ENCODE assay signal across 15 cellular contexts in the genomic region with DNA sequence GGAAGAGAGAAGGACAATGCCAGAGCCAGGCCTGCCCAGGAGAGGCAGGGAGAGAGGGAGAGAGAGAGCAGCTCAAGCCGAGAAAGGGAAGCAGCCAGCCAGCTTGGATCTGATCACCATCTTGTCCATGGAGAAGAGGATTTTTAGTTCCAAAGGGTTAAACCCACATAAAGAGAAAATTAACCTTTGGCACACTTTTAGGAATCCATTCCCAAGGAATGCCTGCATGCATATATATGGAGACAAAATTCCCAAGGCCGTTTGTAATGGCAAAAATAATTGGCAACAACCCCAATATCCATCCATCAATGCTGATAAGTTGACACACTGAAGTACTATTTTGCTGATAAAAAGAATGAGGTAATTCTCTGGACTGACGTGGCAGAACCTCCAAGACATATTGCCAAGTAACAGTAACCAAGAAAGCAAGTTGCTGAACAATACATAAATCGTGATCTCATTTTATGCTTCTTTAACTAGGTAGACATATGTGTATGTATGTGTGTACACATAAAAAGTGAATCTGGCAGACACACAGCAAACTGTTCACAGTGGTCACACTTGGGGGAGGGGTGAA. TPM values are rescaled to one million over a fixed set of nuclear protein-coding genes. Genes with fewer than 3 reads are reported as not detected.
A peak's percentile ranks its signal among the peaks of the same experiment; 100 is the strongest.
DNase-seq lines count a peak whose midpoint lies in the region; ATAC-seq, FAIRE-seq and TF ChIP-seq lines count a peak whose summit lies in the region.
"Had no signal": no experiment of that assay in that cellular context is flagged by ENCODE, and none has a peak within 500 bp of the region (broad histone marks: within the 10 kb centered on the region; RNA-seq: fewer than 3 reads in every experiment).

No MANE protein-coding gene starts in this region.

- H2AFZ ChIP-seq in Loucy (ENCODE audit: low read length), result no peak overlapping the region

- H3K4me1 ChIP-seq in Loucy (ENCODE audit: insufficient read depth, low read length, poor library complexity, severe bottlenecking) (peaks cover 81% of the 10 kb centered on the region), mesodermal cell (ENCODE audit: control insufficient read depth, insufficient read depth, low read length, poor library complexity, severe bottlenecking) (peaks cover 57% of the 10 kb centered on the region), Peyer's patch (no peaks in the 10 kb centered on the region)
- H3K4me1 ChIP-seq: prostate gland had no signal

- H3K79me2 ChIP-seq in Loucy (ENCODE audit: insufficient read depth, low read length), result peaks cover 60% of the 10 kb centered on the region

- DNase-seq in AG08396 (ENCODE audit: low spot score), result peak; percentile 53
- peak; percentile 92 for DNase-seq in bronchial epithelial cell (ENCODE audit: low read depth)
- no peak for DNase-seq in Peyer's patch
- DNase-seq in NCI-H1105 (lab: John Stamatoyannopoulos, UW), result no peak
- no peak for DNase-seq in activated gamma-delta T cell (lab: John Stamatoyannopoulos, UW)
- DNase-seq: caudate nucleus, KG1, left colon, substantia nigra had no signal

- peak overlapping the region; percentile 75 for H3K4me3 ChIP-seq in Loucy (ENCODE audit: low read length, poor library complexity, severe bottlenecking)
- no peak overlapping the region for H3K4me3 ChIP-seq in bronchial epithelial cell (ENCODE audit: low read depth, low read length)
- H3K4me3 ChIP-seq in mesodermal cell (ENCODE audit: extremely low read depth, insufficient read depth, low read length, poor library complexity, severe bottlenecking), result no peak overlapping the region
- no peak overlapping the region for H3K4me3 ChIP-seq in Peyer's patch
- H3K4me3 ChIP-seq: BLaER1, prostate gland had no signal

- ATAC-seq in HG02678 (IDR thresholded peaks at IDR 0.05; ENCODE audit: unreplicated experiment), result no peak
- ATAC-seq: left colon had no signal

- FAIRE-seq in bronchial epithelial cell (lab: Jason Lieb, UNC), result no peak

- H3K27ac ChIP-seq in mesodermal cell (ENCODE audit: low read depth, low read length, severe bottlenecking) (peak overlapping the region; percentile 81), Peyer's patch (no peak overlapping the region)
- H3K27ac ChIP-seq: BLaER1, prostate gland had no signal

- WGBS in mesodermal cell (ENCODE audit: insufficient coverage in 2 of 2), 2 experiments, result 95% methylated on average over 2 of the region's 4 CpGs; no CpG with 5 or more reads in 1 of the 2 experiments

- H3K9me2 ChIP-seq in Loucy (replicated peaks; ENCODE audit: low read depth, low read length), result no peaks in the 10 kb centered on the region

- H3K27me3 ChIP-seq in Loucy (ENCODE audit: insufficient read depth, low read length, poor library complexity, severe bottlenecking) (no peaks in the 10 kb centered on the region), bronchial epithelial cell (ENCODE audit: control insufficient read depth, insufficient read depth, low read length) (no peaks in the 10 kb centered on the region), Peyer's patch (no peaks in the 10 kb centered on the region)
- H3K27me3 ChIP-seq: BLaER1 had no signal

- no peaks in the 10 kb centered on the region for H4K20me1 ChIP-seq in Loucy (ENCODE audit: insufficient read depth, low read length, poor library complexity, severe bottlenecking)
- H4K20me1 ChIP-seq: BLaER1 had no signal

- H3K36me3 ChIP-seq in Loucy (ENCODE audit: insufficient read depth, low read length) (no peaks in the 10 kb centered on the region), bronchial epithelial cell (ENCODE audit: control insufficient read depth, insufficient read depth, low read length) (no peaks in the 10 kb centered on the region), mesodermal cell (ENCODE audit: control insufficient read depth, insufficient read depth, low read length) (no peaks in the 10 kb centered on the region), Peyer's patch (no peaks in the 10 kb centered on the region)
- H3K36me3 ChIP-seq: BLaER1, prostate gland had no signal

- no peak for TF ChIP-seq POLR2A in Peyer's patch (IDR thresholded peaks at IDR 0.05)

- H3K4me2 ChIP-seq in Loucy (ENCODE audit: low read depth, low read length, poor library complexity, severe bottlenecking), result peak overlapping the region; percentile 91
- H3K4me2 ChIP-seq: BLaER1 had no signal

- H3K9ac ChIP-seq in Loucy (ENCODE audit: low read depth, low read length, poor library complexity, severe bottlenecking), result peak overlapping the region; percentile 90
- H3K9ac ChIP-seq: BLaER1 had no signal

- H3F3A ChIP-seq in Loucy (ENCODE audit: low read depth), result peaks cover under 1% of the 10 kb centered on the region

- no peaks in the 10 kb centered on the region for H3K9me3 ChIP-seq in Loucy (ENCODE audit: insufficient read depth, low read depth, low read length)
- no peaks in the 10 kb centered on the region for H3K9me3 ChIP-seq in mesodermal cell (ENCODE audit: control insufficient read depth, low read length)
- no peaks in the 10 kb centered on the region for H3K9me3 ChIP-seq in Peyer's patch
- H3K9me3 ChIP-seq: BLaER1, prostate gland had no signal

- TF ChIP-seq CTCF in Loucy (conservative IDR thresholded peaks at IDR 0.05; ENCODE audit: low read length) (no peak), bronchial epithelial cell (IDR thresholded peaks at IDR 0.05; ENCODE audit: insufficient read depth, low read length, severe bottlenecking) (no peak), Peyer's patch (IDR thresholded peaks at IDR 0.05) (no peak)

RNA-seq across cellular contexts. Expression of gene STRA6, which starts 7.5 kb away (rescaled TPM):
- total RNA-seq in bronchial epithelial cell (0.26 TPM in 2 replicates), Peyer's patch (under 1 TPM in 1 of 4 donors, not detected in 3; 0.83 TPM)
- 51.9 TPM for polyA plus RNA-seq in mesodermal cell (2013, experiment 1 of 2)
- 51.2 TPM for polyA plus RNA-seq in mesodermal cell (2013, experiment 2 of 2)
- total RNA-seq: left colon, OCI-LY7 had no signal

RNA-seq across cellular contexts. Expression of gene CCDC33, which starts 26.0 kb away (rescaled TPM):
- total RNA-seq in bronchial epithelial cell (not detected in 2 replicates), Peyer's patch (under 1 TPM in 1 of 4 donors, not detected in 3; 0.40 TPM)
- 4.4 TPM for polyA plus RNA-seq in mesodermal cell (2013, experiment 1 of 2)
- polyA plus RNA-seq in mesodermal cell (2013, experiment 2 of 2), result 4.0 TPM
- total RNA-seq: OCI-LY7 had no signal

RNA-seq across cellular contexts. Expression of gene ISLR, which starts 36.6 kb away (rescaled TPM):
- 0.26 and 0.53 TPM in 2 replicates for total RNA-seq in bronchial epithelial cell
- polyA plus RNA-seq in mesodermal cell (2013, experiment 1 of 2), result 17.4 TPM
- 12.7 TPM for polyA plus RNA-seq in mesodermal cell (2013, experiment 2 of 2)
- total RNA-seq in Peyer's patch, result 10 to 100 TPM in 3 of 4 donors, 1 to 10 TPM in 1; 6.3 to 22.8 (median 17.5) TPM
- total RNA-seq: OCI-LY7 had no signal

Comparison
In these comparisons a context has a peak if more than half of its experiments do, and no peak if none do; other contexts are left out.
1. DNase-seq: peak in AG08396 (single experiment) and bronchial epithelial cell (single experiment); none in Peyer's patch (0 of 3), NCI-H1105 (single experiment) and activated gamma-delta T cell (single experiment).